In the genomic region with DNA sequence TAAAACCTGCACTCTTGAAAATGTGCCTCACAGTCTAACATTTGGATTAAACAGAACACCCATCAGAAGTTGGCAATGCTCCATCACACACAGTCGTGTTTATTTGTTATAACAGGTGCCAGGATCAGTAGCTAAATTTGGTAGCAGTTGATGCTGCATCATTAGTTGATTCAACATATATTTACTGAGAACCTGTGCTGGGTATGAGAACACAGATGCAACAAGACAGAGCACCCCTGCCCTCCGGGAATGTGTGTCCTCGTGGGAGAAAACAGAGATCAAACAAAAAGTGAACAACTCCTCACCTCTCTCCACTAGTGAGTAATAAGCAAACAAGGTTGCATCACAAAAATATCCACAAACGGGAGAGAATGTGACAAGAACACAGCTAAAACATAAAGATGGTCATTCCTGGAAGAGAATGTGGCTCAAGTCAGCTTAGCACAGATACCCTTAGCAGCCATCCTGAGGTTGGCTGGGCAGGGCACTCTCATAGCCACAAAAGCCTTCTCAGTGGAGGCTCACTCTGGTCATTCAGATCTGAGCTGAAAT, we compare ENCODE assay signal across 8 cellular contexts. TPM values are rescaled to one million over a fixed set of nuclear protein-coding genes. Genes with fewer than 3 reads are reported as not detected.
DNase-seq lines count a peak whose midpoint lies in the region; ATAC-seq and TF ChIP-seq lines count a peak whose summit lies in the region.

No MANE protein-coding gene starts in this region.

- H3K36me3 ChIP-seq in WERI-Rb-1: no peaks in the 10 kb centered on the region

- H3K27ac Mint-ChIP-seq in activated T-helper 17 cell treated with anti-CD3 and anti-CD28 coated beads, Interleukin-2, amount 50 U/mL, for 72 hours: peak overlapping the region; percentile 79

- H3K4me3 ChIP-seq in WERI-Rb-1 (ENCODE audit: low read depth, low read length): no peak overlapping the region

- peak; percentile 23 for ATAC-seq in GM19025 (IDR thresholded peaks at IDR 0.05; ENCODE audit: low read depth, unreplicated experiment)
- ATAC-seq in activated T-helper 17 cell treated with anti-CD3 and anti-CD28 coated beads, Interleukin-2, amount 50 U/mL, for 72 hours (replicated peaks): peak; percentile 55
- no peak for ATAC-seq in GM18505 (IDR thresholded peaks at IDR 0.05; ENCODE audit: unreplicated experiment)
- no peak for ATAC-seq in HG02938 (IDR thresholded peaks at IDR 0.05; ENCODE audit: unreplicated experiment)

- H3K27me3 ChIP-seq in WERI-Rb-1 (ENCODE audit: insufficient read depth, low read depth, severe bottlenecking): no peaks in the 10 kb centered on the region

- no peaks in the 10 kb centered on the region for H3K9me3 Mint-ChIP-seq in activated T-helper 17 cell treated with anti-CD3 and anti-CD28 coated beads, Interleukin-2, amount 50 U/mL, for 72 hours

- H3K27me3 Mint-ChIP-seq in activated T-helper 17 cell treated with anti-CD3 and anti-CD28 coated beads, Interleukin-2, amount 50 U/mL, for 72 hours: no peaks in the 10 kb centered on the region

- no peak for TF ChIP-seq POLR2A in GM18505 (IDR thresholded peaks at IDR 0.05; ENCODE audit: borderline replicate concordance, extremely low read depth, insufficient read depth, insufficient read length)

- H3K27ac ChIP-seq in WERI-Rb-1: no peak overlapping the region

- peak; percentile 90 for DNase-seq in NCI-H1092 (lab: John Stamatoyannopoulos, UW)
- DNase-seq in myocyte (ENCODE audit: low read depth): peak; percentile 66
- DNase-seq in WERI-Rb-1: no peak
- no peak for DNase-seq in stimulated activated CD4-positive, alpha-beta T cell treated with anti-CD3 and anti-CD28 coated beads, Interleukin-15, amount 100 ng/mL, for 24 hours

- peak overlapping the region; percentile 72 for H3K4me3 Mint-ChIP-seq in activated T-helper 17 cell treated with anti-CD3 and anti-CD28 coated beads, Interleukin-2, amount 50 U/mL, for 72 hours

- no peak for TF ChIP-seq CTCF in WERI-Rb-1 (IDR thresholded peaks at IDR 0.05; ENCODE audit: low read depth, low read length)

- no peaks in the 10 kb centered on the region for H3K36me3 Mint-ChIP-seq in activated T-helper 17 cell treated with anti-CD3 and anti-CD28 coated beads, Interleukin-2, amount 50 U/mL, for 72 hours (ENCODE audit: low read depth)

- H3K4me1 Mint-ChIP-seq in activated T-helper 17 cell treated with anti-CD3 and anti-CD28 coated beads, Interleukin-2, amount 50 U/mL, for 72 hours: peaks cover 34% of the 10 kb centered on the region

- no peaks in the 10 kb centered on the region for H3K9me3 ChIP-seq in WERI-Rb-1 (ENCODE audit: severe bottlenecking)

RNA-seq across cellular contexts. Expression of gene LBR, which starts 26.3 kb away (rescaled TPM):
- 100 to 1,000 TPM; 123 to 184 TPM for total RNA-seq in activated T-helper 17 cell treated with anti-CD3 and anti-CD28 coated beads, Interleukin-2, amount 50 U/mL, for 72 hours
- 13.7 and 14.3 TPM in 2 replicates for total RNA-seq in myocyte
- polyA plus RNA-seq in myocyte (2012): 5.1 TPM

Comparison
In these comparisons a context has a peak if more than half of its experiments do, and no peak if none do; other contexts are left out.
1. ATAC-seq: peak in GM19025 (single experiment) and activated T-helper 17 cell treated with anti-CD3 and anti-CD28 coated beads, Interleukin-2, amount 50 U/mL, for 72 hours (single experiment); none in GM18505 (single experiment) and HG02938 (single experiment).
2. DNase-seq: peak in NCI-H1092 (single experiment) and myocyte (single experiment); none in WERI-Rb-1 (single experiment) and stimulated activated CD4-positive, alpha-beta T cell treated with anti-CD3 and anti-CD28 coated beads, Interleukin-15, amount 100 ng/mL, for 24 hours (single experiment).